Comparison of ENCODE assay signal across 8 cellular contexts in the genomic region with DNA sequence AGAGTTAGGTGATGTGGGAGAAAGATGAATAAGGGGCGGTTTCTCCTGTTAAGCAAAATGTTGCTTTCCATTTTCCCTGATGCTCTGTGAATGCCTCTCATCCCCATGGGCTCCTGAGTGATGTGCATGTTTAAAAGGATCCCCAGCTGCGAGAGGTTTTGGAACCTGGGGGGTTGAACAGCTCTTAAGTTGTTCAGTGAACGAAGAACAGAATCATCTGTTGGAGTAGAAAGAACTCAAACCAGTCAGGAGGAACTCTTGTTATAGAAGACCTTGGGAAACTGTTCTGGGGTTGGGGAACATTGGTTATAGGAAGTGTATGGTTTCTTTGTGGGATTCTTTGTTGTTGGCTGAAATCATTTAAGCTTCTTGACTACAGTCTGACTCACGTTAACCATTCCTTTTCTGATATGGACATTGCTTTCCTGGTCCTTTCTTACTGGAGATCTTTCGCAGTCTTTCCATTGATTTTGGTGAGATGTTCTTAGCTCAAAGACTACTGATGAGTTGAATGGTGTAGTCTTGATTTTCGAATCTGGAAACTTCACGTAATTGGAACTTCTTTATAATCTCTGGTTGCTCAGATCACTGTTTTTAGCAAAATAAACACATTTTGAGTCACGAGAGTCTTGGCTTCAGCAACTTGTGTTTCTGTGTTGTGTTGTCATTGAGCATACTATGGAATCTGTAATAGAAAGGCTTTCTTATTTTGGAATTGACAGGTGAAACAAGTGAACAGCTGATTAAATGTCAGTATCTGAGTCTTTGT. TPM values are rescaled to one million over a fixed set of nuclear protein-coding genes. Genes with fewer than 3 reads are reported as not detected.
DNase-seq lines count a peak whose midpoint lies in the region; ATAC-seq lines count a peak whose summit lies in the region.

No MANE protein-coding gene starts in this region.

- no peak for ATAC-seq in stimulated activated naive B cell treated with anti-CD40 and anti-IgM and Interleukin-4, amounts not matched to agents 10 μg/mL and 1 μg/mL and 100 μg/mL, for 72 hours (replicated peaks)
- ATAC-seq in HG02938 (IDR thresholded peaks at IDR 0.05; ENCODE audit: unreplicated experiment): no peak
- ATAC-seq in GM18868 (IDR thresholded peaks at IDR 0.05; ENCODE audit: unreplicated experiment): no peak

- intact Hi-C loops in activated T-helper 2 cell treated with anti-CD3 and anti-CD28 coated beads, Interferon-gamma antibody, Interleukin-2, Interleukin-4, amounts not matched to agents 10 μg/mL and 5 μg/mL and 100 μg/mL, durations not matched to agents 14 hours and 24 hours and 36 hours (cut with micrococcal nuclease): loop anchor here (10.0 kb wide), 1 partner anchor 289 kb away; a partner anchor contains a TSS

- DNase-seq in AML-193 (lab: John Stamatoyannopoulos, UW) (peak; percentile 46 to 54), kidney tubule cell (ENCODE audit: low spot score) (no peak)
- no peak for DNase-seq in activated T-helper 2 cell treated with anti-CD3 and anti-CD28 coated beads, Interferon-gamma antibody, Interleukin-2, Interleukin-4, amounts not matched to agents 10 μg/mL and 5 μg/mL and 100 μg/mL, durations not matched to agents 14 hours and 24 hours and 36 hours (ENCODE audit: low spot score)
- DNase-seq in stimulated activated naive B cell treated with anti-CD40 and anti-IgM and Interleukin-4, amounts not matched to agents 10 μg/mL and 1 μg/mL and 100 μg/mL, for 72 hours: no peak

- peaks cover 35% of the 10 kb centered on the region for H3K4me1 Mint-ChIP-seq in activated T-helper 2 cell treated with anti-CD3 and anti-CD28 coated beads, Interferon-gamma antibody, Interleukin-2, Interleukin-4, amounts not matched to agents 10 μg/mL and 5 μg/mL and 100 μg/mL, durations not matched to agents 14 hours and 24 hours and 36 hours (ENCODE audit: low read depth)
- peaks cover 19 to 43% of the 10 kb centered on the region in 2 donors for H3K4me1 Mint-ChIP-seq in stimulated activated naive B cell treated with anti-CD40 and anti-IgM and Interleukin-4, amounts not matched to agents 10 μg/mL and 1 μg/mL and 100 μg/mL, for 72 hours

- H3K27ac Mint-ChIP-seq in activated T-helper 2 cell treated with anti-CD3 and anti-CD28 coated beads, Interferon-gamma antibody, Interleukin-2, Interleukin-4, amounts not matched to agents 10 μg/mL and 5 μg/mL and 100 μg/mL, durations not matched to agents 14 hours and 24 hours and 36 hours: peak overlapping the region; percentile 100
- H3K27ac Mint-ChIP-seq in stimulated activated naive B cell treated with anti-CD40 and anti-IgM and Interleukin-4, amounts not matched to agents 10 μg/mL and 1 μg/mL and 100 μg/mL, for 72 hours: peak overlapping the region; percentile 99

- H3K4me3 Mint-ChIP-seq in activated T-helper 2 cell treated with anti-CD3 and anti-CD28 coated beads, Interferon-gamma antibody, Interleukin-2, Interleukin-4, amounts not matched to agents 10 μg/mL and 5 μg/mL and 100 μg/mL, durations not matched to agents 14 hours and 24 hours and 36 hours (ENCODE audit: low read depth): peak overlapping the region; percentile 88
- peak overlapping the region; percentile 87 to 93 for H3K4me3 Mint-ChIP-seq in stimulated activated naive B cell treated with anti-CD40 and anti-IgM and Interleukin-4, amounts not matched to agents 10 μg/mL and 1 μg/mL and 100 μg/mL, for 72 hours

- peak overlapping the region; percentile 100 for H3K27ac ChIP-seq in HUES48 (ENCODE audit: low read depth, low read length)
- peak overlapping the region; percentile 99 for H3K27ac ChIP-seq in iPS-18a (ENCODE audit: low read length)

- no peaks in the 10 kb centered on the region for H3K9me3 Mint-ChIP-seq in activated T-helper 2 cell treated with anti-CD3 and anti-CD28 coated beads, Interferon-gamma antibody, Interleukin-2, Interleukin-4, amounts not matched to agents 10 μg/mL and 5 μg/mL and 100 μg/mL, durations not matched to agents 14 hours and 24 hours and 36 hours
- peaks cover 0 to 1% of the 10 kb centered on the region in 2 donors for H3K9me3 Mint-ChIP-seq in stimulated activated naive B cell treated with anti-CD40 and anti-IgM and Interleukin-4, amounts not matched to agents 10 μg/mL and 1 μg/mL and 100 μg/mL, for 72 hours

- H3K4me3 ChIP-seq in HUES48 (ENCODE audit: low read depth, low read length): peak overlapping the region; percentile 99
- peak overlapping the region; percentile 86 for H3K4me3 ChIP-seq in iPS-18a (ENCODE audit: low read length)

- H3K9me3 ChIP-seq in HUES48 (ENCODE audit: control insufficient read depth, insufficient read depth, low read length) (no peaks in the 10 kb centered on the region), iPS-18a (ENCODE audit: control insufficient read depth, low read depth, low read length) (no peaks in the 10 kb centered on the region)

- H3K36me3 Mint-ChIP-seq in activated T-helper 2 cell treated with anti-CD3 and anti-CD28 coated beads, Interferon-gamma antibody, Interleukin-2, Interleukin-4, amounts not matched to agents 10 μg/mL and 5 μg/mL and 100 μg/mL, durations not matched to agents 14 hours and 24 hours and 36 hours (ENCODE audit: low read depth): peaks cover 16% of the 10 kb centered on the region
- H3K36me3 Mint-ChIP-seq in stimulated activated naive B cell treated with anti-CD40 and anti-IgM and Interleukin-4, amounts not matched to agents 10 μg/mL and 1 μg/mL and 100 μg/mL, for 72 hours: peaks cover 8 to 19% of the 10 kb centered on the region in 2 donors

- H3K9ac ChIP-seq in HUES48 (ENCODE audit: low read depth, low read length): peak overlapping the region; percentile 100
- peak overlapping the region; percentile 99 for H3K9ac ChIP-seq in iPS-18a (ENCODE audit: low read length)

- H3K27me3 ChIP-seq in HUES48 (ENCODE audit: control insufficient read depth, insufficient read depth, low read length) (no peaks in the 10 kb centered on the region), iPS-18a (ENCODE audit: control insufficient read depth, insufficient read depth, low read length) (no peaks in the 10 kb centered on the region)

- peaks cover 27% of the 10 kb centered on the region for H3K4me1 ChIP-seq in HUES48 (ENCODE audit: control insufficient read depth, insufficient read depth, low read length)
- peaks cover 23% of the 10 kb centered on the region for H3K4me1 ChIP-seq in iPS-18a (ENCODE audit: control insufficient read depth, low read depth, low read length)

- H3K36me3 ChIP-seq in HUES48 (ENCODE audit: control insufficient read depth, insufficient read depth, low read length) (0 out of 2 replicates have a peak, but pooled peaks cover 4% of the 10 kb centered on the region), iPS-18a (ENCODE audit: control insufficient read depth, low read depth, low read length) (no peaks in the 10 kb centered on the region)

- H3K27me3 Mint-ChIP-seq in activated T-helper 2 cell treated with anti-CD3 and anti-CD28 coated beads, Interferon-gamma antibody, Interleukin-2, Interleukin-4, amounts not matched to agents 10 μg/mL and 5 μg/mL and 100 μg/mL, durations not matched to agents 14 hours and 24 hours and 36 hours (ENCODE audit: low read depth): no peaks in the 10 kb centered on the region
- H3K27me3 Mint-ChIP-seq in stimulated activated naive B cell treated with anti-CD40 and anti-IgM and Interleukin-4, amounts not matched to agents 10 μg/mL and 1 μg/mL and 100 μg/mL, for 72 hours: no peaks in the 10 kb centered on the region

RNA-seq across cellular contexts. Expression of a gene that starts 1.3 kb away (rescaled TPM):
- 26.8 and 30.1 TPM in 2 replicates for total RNA-seq in activated T-helper 2 cell treated with anti-CD3 and anti-CD28 coated beads, Interferon-gamma antibody, Interleukin-2, Interleukin-4, amounts not matched to agents 10 μg/mL and 5 μg/mL and 100 μg/mL, durations not matched to agents 14 hours and 24 hours and 36 hours

RNA-seq across cellular contexts. Expression of a gene that starts 21.0 kb away (rescaled TPM):
- 55.4 and 63.7 TPM in 2 replicates for total RNA-seq in activated T-helper 2 cell treated with anti-CD3 and anti-CD28 coated beads, Interferon-gamma antibody, Interleukin-2, Interleukin-4, amounts not matched to agents 10 μg/mL and 5 μg/mL and 100 μg/mL, durations not matched to agents 14 hours and 24 hours and 36 hours

RNA-seq across cellular contexts. Expression of a gene that starts 58.2 kb away (rescaled TPM):
- 165 and 175 TPM in 2 replicates for total RNA-seq in activated T-helper 2 cell treated with anti-CD3 and anti-CD28 coated beads, Interferon-gamma antibody, Interleukin-2, Interleukin-4, amounts not matched to agents 10 μg/mL and 5 μg/mL and 100 μg/mL, durations not matched to agents 14 hours and 24 hours and 36 hours

Comparison
In these comparisons a context has a peak if more than half of its experiments do, and no peak if none do; other contexts are left out.
1. DNase-seq: peak in AML-193 (2 of 2); none in activated T-helper 2 cell treated with anti-CD3 and anti-CD28 coated beads, Interferon-gamma antibody, Interleukin-2, Interleukin-4, amounts not matched to agents 10 μg/mL and 5 μg/mL and 100 μg/mL, durations not matched to agents 14 hours and 24 hours and 36 hours (single experiment), stimulated activated naive B cell treated with anti-CD40 and anti-IgM and Interleukin-4, amounts not matched to agents 10 μg/mL and 1 μg/mL and 100 μg/mL, for 72 hours (single experiment) and kidney tubule cell (single experiment).